In genomic region chr5:118818604-118819003, GRCh38 we compare ENCODE assay signal across 15 cellular contexts.
"Had no signal": no experiment of that assay in that cellular context is flagged by ENCODE, and none has a peak within 500 bp of the region (broad histone marks: within the 10 kb centered on the region; RNA-seq: fewer than 3 reads in every experiment).

No MANE protein-coding gene starts in this region.

- DNase-seq: activated CD4-positive, alpha-beta T cell treated with anti-CD3 and anti-CD28 coated beads for 1 hour; activated CD4-positive, alpha-beta T cell treated with anti-CD3 and anti-CD28 coated beads, Interleukin-2, amount 50 U/mL, for 4 hours; activated naive CD4-positive, alpha-beta T cell treated with Interleukin-2 at 50 U/mL for 16 hours; anterior cingulate cortex; cortex of kidney; effector CD4-positive, alpha-beta T cell; esophagus squamous epithelium; glutamatergic neuron; hypothalamus; kidney; left lung; mammary epithelial cell; stimulated activated CD4-positive, alpha-beta T cell treated with anti-CD3 and anti-CD28 coated beads, Interleukin-2, amount 100 ng/mL, for 24 hours had no signal

- H3K4me3 ChIP-seq: esophagus squamous epithelium, left lung had no signal

- H3K36me3 Mint-ChIP-seq: stimulated activated effector memory CD8-positive, alpha-beta T cell treated with anti-CD3 and anti-CD28 coated beads, Interleukin-12 subunit alpha, Interleukin-12 subunit beta, amount 100 ng/mL, for 72 hours had no signal

- H3K27me3 Mint-ChIP-seq: activated T-helper 17 cell treated with anti-CD3 and anti-CD28 coated beads, Interleukin-2, amount 50 U/mL, for 72 hours had no signal

- ATAC-seq: activated T-helper 17 cell treated with anti-CD3 and anti-CD28 coated beads, Interleukin-2, amount 50 U/mL, for 72 hours; left lung; stimulated activated effector memory CD8-positive, alpha-beta T cell treated with anti-CD3 and anti-CD28 coated beads, Interleukin-12 subunit alpha, Interleukin-12 subunit beta, amount 100 ng/mL, for 72 hours had no signal

- H3K9me3 Mint-ChIP-seq: activated T-helper 17 cell treated with anti-CD3 and anti-CD28 coated beads, Interleukin-2, amount 50 U/mL, for 72 hours; stimulated activated effector memory CD8-positive, alpha-beta T cell treated with anti-CD3 and anti-CD28 coated beads, Interleukin-12 subunit alpha, Interleukin-12 subunit beta, amount 100 ng/mL, for 72 hours had no signal

- H3K4me1 Mint-ChIP-seq: activated T-helper 17 cell treated with anti-CD3 and anti-CD28 coated beads, Interleukin-2, amount 50 U/mL, for 72 hours; stimulated activated effector memory CD8-positive, alpha-beta T cell treated with anti-CD3 and anti-CD28 coated beads, Interleukin-12 subunit alpha, Interleukin-12 subunit beta, amount 100 ng/mL, for 72 hours had no signal

- H3K36me3 ChIP-seq: esophagus squamous epithelium, left lung had no signal

- H3K27ac Mint-ChIP-seq: activated T-helper 17 cell treated with anti-CD3 and anti-CD28 coated beads, Interleukin-2, amount 50 U/mL, for 72 hours; stimulated activated effector memory CD8-positive, alpha-beta T cell treated with anti-CD3 and anti-CD28 coated beads, Interleukin-12 subunit alpha, Interleukin-12 subunit beta, amount 100 ng/mL, for 72 hours had no signal

- H3K27me3 ChIP-seq: esophagus squamous epithelium, left lung had no signal

- H3K4me3 Mint-ChIP-seq: activated T-helper 17 cell treated with anti-CD3 and anti-CD28 coated beads, Interleukin-2, amount 50 U/mL, for 72 hours; stimulated activated effector memory CD8-positive, alpha-beta T cell treated with anti-CD3 and anti-CD28 coated beads, Interleukin-12 subunit alpha, Interleukin-12 subunit beta, amount 100 ng/mL, for 72 hours had no signal

- H3K27ac ChIP-seq: esophagus squamous epithelium, left lung had no signal
